8 cellular contexts compared by ENCODE assay signal in genomic region chr2:207768891-207769596, GRCh38. TPM values are rescaled to one million over a fixed set of nuclear protein-coding genes. Genes with fewer than 3 reads are reported as not detected.
DNase-seq lines count a peak whose midpoint lies in the region; ATAC-seq and TF ChIP-seq lines count a peak whose summit lies in the region.

No MANE protein-coding gene starts in this region.

- H3K27me3 ChIP-seq in adrenal gland (no peaks in the 10 kb centered on the region), iPS-18a (ENCODE audit: control insufficient read depth, insufficient read depth, low read length) (peaks cover 36% of the 10 kb centered on the region), smooth muscle cell (ENCODE audit: low read depth) (peaks cover 53% of the 10 kb centered on the region)

- TF ChIP-seq CTCF in adrenal gland (IDR thresholded peaks at IDR 0.05): no peak
- TF ChIP-seq CTCF in smooth muscle cell (IDR thresholded peaks at IDR 0.05; ENCODE audit: borderline replicate concordance, insufficient read depth, poor library complexity, severe bottlenecking): no peak

- no peaks in the 10 kb centered on the region for H3K9me3 ChIP-seq in adrenal gland (replicated peaks in 1 of 3)
- no peaks in the 10 kb centered on the region for H3K9me3 ChIP-seq in iPS-18a (ENCODE audit: control insufficient read depth, low read depth, low read length)
- no peaks in the 10 kb centered on the region for H3K9me3 ChIP-seq in smooth muscle cell (replicated peaks; ENCODE audit: low read depth)

- ATAC-seq in HG02763 (IDR thresholded peaks at IDR 0.05; ENCODE audit: unreplicated experiment): peak; percentile 6

- peak overlapping the region; percentile 75 for H2AFZ ChIP-seq in smooth muscle cell (ENCODE audit: low read depth)

- intact Hi-C loops in adrenal gland (cut with DNase I): loop anchor here (5.0 to 10.0 kb wide), 2 partner anchors 266 to 268 kb away; no protein-coding TSS in a partner anchor

- H4K20me1 ChIP-seq in smooth muscle cell (ENCODE audit: low read depth): no peaks in the 10 kb centered on the region

- H3K27ac ChIP-seq in adrenal gland (peak overlapping the region; percentile 65 to 82 (median 77)), iPS-18a (ENCODE audit: low read length) (no peak overlapping the region), smooth muscle cell (ENCODE audit: low read depth) (no peak overlapping the region)

- peak; percentile 7 for DNase-seq in activated effector memory CD4-positive, alpha-beta T cell treated with Interleukin-2 at 50 U/mL for 16 hours
- DNase-seq in activated effector memory CD4-positive, alpha-beta T cell treated with anti-CD3 and anti-CD28 coated beads, Interleukin-2, amount 50 U/mL, for 16 hours: no peak
- DNase-seq in NCI-H526 treated with DMSO at 0.1 percent for 48 hours (lab: John Stamatoyannopoulos, UW) (peak; percentile 23), adrenal gland (peak in 6 of 7 donors; percentile 42 to 65 (median 53)), smooth muscle cell (lab: John Stamatoyannopoulos, UW; ENCODE audit: unreplicated experiment) (no peak), OCI-M2 (lab: John Stamatoyannopoulos, UW; ENCODE audit: unreplicated experiment) (no peak)

- TF ChIP-seq POLR2A in adrenal gland (IDR thresholded peaks at IDR 0.05): no peak

- H3K36me3 ChIP-seq in adrenal gland (replicated peaks in 1 of 2): peaks cover 0 to 14% of the 10 kb centered on the region in 2 donors
- peaks cover 7% of the 10 kb centered on the region for H3K36me3 ChIP-seq in iPS-18a (ENCODE audit: control insufficient read depth, low read depth, low read length)
- no peaks in the 10 kb centered on the region for H3K36me3 ChIP-seq in smooth muscle cell (ENCODE audit: low read depth)

- H3K4me3 ChIP-seq in adrenal gland (peak overlapping the region; percentile 49 to 88 (median 68)), iPS-18a (ENCODE audit: low read length) (peak overlapping the region; percentile 91), smooth muscle cell (peak overlapping the region; percentile 77)

- H3K79me2 ChIP-seq in smooth muscle cell (ENCODE audit: low read depth): no peaks in the 10 kb centered on the region

- WGBS in adrenal gland, 4 donors: 0 to 1% (median 0%) methylated on average over 9 to 51 of the region's 51 CpGs
- WGBS in smooth muscle cell (ENCODE audit: low lambda C conversion rate): under 1% methylated on average over 35 of the region's 51 CpGs

- H3K4me2 ChIP-seq in smooth muscle cell: peak overlapping the region; percentile 100

- H3F3A ChIP-seq in smooth muscle cell (ENCODE audit: low read depth): no peaks in the 10 kb centered on the region

- H3K4me1 ChIP-seq in adrenal gland (replicated peaks in 1 of 2): peaks cover 22 to 45% of the 10 kb centered on the region in 2 donors
- peaks cover 40% of the 10 kb centered on the region for H3K4me1 ChIP-seq in iPS-18a (ENCODE audit: control insufficient read depth, low read depth, low read length)
- H3K4me1 ChIP-seq in smooth muscle cell (ENCODE audit: low read depth): peaks cover 13% of the 10 kb centered on the region

- H3K9ac ChIP-seq in iPS-18a (ENCODE audit: low read length) (peak overlapping the region; percentile 63), smooth muscle cell (ENCODE audit: low read depth) (no peak overlapping the region)

RNA-seq across cellular contexts. Expression of gene FZD5, which starts 0.7 kb away (rescaled TPM):
- total RNA-seq in adrenal gland (10 to 100 TPM; 14.6 to 31.0 (median 21.3) TPM), smooth muscle cell (0.67 and 1.4 TPM in 2 replicates)
- polyA plus RNA-seq in adrenal gland (1 to 10 TPM; 4.2 to 7.1 (median 5.4) TPM), smooth muscle cell (0.09 and 0.60 TPM in 2 replicates)

RNA-seq across cellular contexts. Expression of gene CCNYL1, which starts 57.6 kb away (rescaled TPM):
- total RNA-seq in adrenal gland (10 to 100 TPM in 2 of 8 donors, 1 to 10 TPM in 6; 2.0 to 11.6 (median 6.6) TPM), smooth muscle cell (8.8 and 15.1 TPM in 2 replicates)
- polyA plus RNA-seq in adrenal gland (10 to 100 TPM in 1 of 3 donors, 1 to 10 TPM in 2; 3.9 to 13.3 (median 5.1) TPM), smooth muscle cell (7.2 and 9.6 TPM in 2 replicates)

Comparison
In these comparisons a context has a peak if more than half of its experiments do, and no peak if none do; other contexts are left out.
1. DNase-seq: peak in activated effector memory CD4-positive, alpha-beta T cell treated with Interleukin-2 at 50 U/mL for 16 hours (single experiment), NCI-H526 treated with DMSO at 0.1 percent for 48 hours (single experiment) and adrenal gland (6 of 7); none in activated effector memory CD4-positive, alpha-beta T cell treated with anti-CD3 and anti-CD28 coated beads, Interleukin-2, amount 50 U/mL, for 16 hours (single experiment), smooth muscle cell (single experiment) and OCI-M2 (single experiment).
2. H3K27ac ChIP-seq: peak in adrenal gland (5 of 5); none in iPS-18a (single experiment) and smooth muscle cell (single experiment).
3. Peak in every context shown above with its lines, with median percentiles within 50 percentile points of each other: H3K4me3 ChIP-seq.